Comparison of ENCODE assay signal across 11 cellular contexts in genomic region chr17:38978180-38978579, GRCh38. TPM values are rescaled to one million over a fixed set of nuclear protein-coding genes. Genes with fewer than 3 reads are reported as not detected.
"Had no signal": no experiment of that assay in that cellular context is flagged by ENCODE, and none has a peak within 500 bp of the region (broad histone marks: within the 10 kb centered on the region; RNA-seq: fewer than 3 reads in every experiment).

No MANE protein-coding gene starts in this region.

- H3K27ac ChIP-seq: GM23248, HL-60, KMS-11 had no signal

- H3K4me3 Mint-ChIP-seq: H9, HFFc6 had no signal

- H2AFZ ChIP-seq: GM23248 had no signal

- H3K9me3 Mint-ChIP-seq: H9, HFFc6 had no signal

- H3K4me2 ChIP-seq: KMS-11 had no signal

- H3K27ac Mint-ChIP-seq: H9, HFFc6 had no signal

- ATAC-seq: HepG2 had no signal

- H3K9ac ChIP-seq: GM23248, KMS-11 had no signal

- H3K4me3 ChIP-seq: GM23248 had no signal

- H3K4me1 Mint-ChIP-seq: H9 had no signal

- DNase-seq: GM23248, GOT3, H9, HCEC 1CT, HFFc6, KBM-7 had no signal

- FAIRE-seq: H54, HepG2 had no signal

RNA-seq across cellular contexts. Expression of gene FBXO47, which starts 11.0 kb away (rescaled TPM):
- total RNA-seq: H9, HepG2, HFFc6, HT1080 had no signal
- polyA plus RNA-seq: GM23248, HepG2 had no signal
